1 cellular context compared by ENCODE assay signal in genomic region chr15:78361956-78362506, GRCh38.
TF ChIP-seq lines count a peak whose summit lies in the region.

No MANE protein-coding gene starts in this region.

TF ChIP-seq in GM23338, 12 proteins besides CTCF, POLR2A, EP300 and RAD21:
- TF ChIP-seq ZNF462 (CRISPR knock-in tag; IDR thresholded peaks at IDR 0.05) (no peak), NANOG (IDR thresholded peaks at IDR 0.05; ENCODE audit: borderline replicate concordance) (no peak), CREB1 (CRISPR knock-in tag; IDR thresholded peaks at IDR 0.05; ENCODE audit: low read depth) (no peak), REST (IDR thresholded peaks at IDR 0.05; ENCODE audit: unreplicated experiment) (no peak)
